In the genomic region with DNA sequence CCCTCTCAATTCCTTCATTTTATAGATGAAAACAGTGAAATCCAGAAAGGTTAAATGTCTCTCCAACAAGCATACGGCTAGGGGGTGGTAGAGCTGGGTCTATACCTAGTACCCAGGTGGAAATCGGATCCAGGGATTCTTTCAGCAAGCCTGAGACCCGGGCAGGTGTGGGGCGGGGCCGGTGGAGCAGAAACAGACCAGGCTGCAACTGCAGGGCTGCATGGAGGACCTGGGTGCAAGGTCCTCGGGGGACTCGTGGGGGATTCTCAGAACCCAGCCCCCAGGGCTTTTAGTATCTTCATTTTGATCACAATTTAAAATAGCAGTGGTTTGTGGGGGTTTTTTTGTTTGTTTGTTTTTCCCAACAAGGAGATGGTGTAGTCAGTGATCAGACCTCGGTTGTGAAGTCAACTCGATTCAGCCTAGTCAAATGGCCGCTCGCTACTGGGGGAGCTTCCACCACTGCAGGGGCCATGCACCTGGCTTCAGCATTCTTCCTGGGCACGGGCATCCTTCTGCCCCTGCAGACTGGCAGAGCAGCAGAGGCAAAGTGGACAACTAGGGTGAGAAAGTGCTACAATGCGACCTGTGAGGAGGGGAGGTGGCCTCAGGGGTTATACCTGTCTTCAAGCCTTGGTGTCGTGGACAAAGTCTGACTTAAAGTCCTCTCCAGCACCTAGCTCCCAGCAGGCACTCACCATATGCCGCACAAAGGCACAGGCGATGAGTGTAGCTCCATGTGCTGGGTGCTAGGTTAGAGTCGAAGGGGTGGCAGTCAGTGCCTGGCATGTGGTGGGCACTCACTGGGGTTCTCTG, we compare ENCODE assay signal across 32 cellular contexts. TPM values are rescaled to one million over a fixed set of nuclear protein-coding genes. Genes with fewer than 3 reads are reported as not detected.
DNase-seq lines count a peak whose midpoint lies in the region; ATAC-seq and TF ChIP-seq lines count a peak whose summit lies in the region.
"Had no signal": no experiment of that assay in that cellular context is flagged by ENCODE, and none has a peak within 500 bp of the region (broad histone marks: within the 10 kb centered on the region; RNA-seq: fewer than 3 reads in every experiment).

No MANE protein-coding gene starts in this region.

- TF ChIP-seq CTCF in CD8-positive, alpha-beta T cell (IDR thresholded peaks at IDR 0.05), result no peak

- H3K27me3 Mint-ChIP-seq in CD8-positive, alpha-beta T cell (ENCODE audit: low read depth), result no peaks in the 10 kb centered on the region
- H3K27me3 Mint-ChIP-seq in naive thymus-derived CD4-positive, alpha-beta T cell, result no peaks in the 10 kb centered on the region
- peaks cover 3% of the 10 kb centered on the region for H3K27me3 Mint-ChIP-seq in activated CD4-positive, alpha-beta T cell treated with anti-CD3 and anti-CD28 coated beads, Interleukin-2, amount 10 ng/mL, durations not matched to agents 24 days and 14 days
- H3K27me3 Mint-ChIP-seq: central memory CD8-positive, alpha-beta T cell had no signal

- DNase-seq in NCI-H748 (lab: John Stamatoyannopoulos, UW; ENCODE audit: unreplicated experiment), result peak; percentile 15
- no peak for DNase-seq in NCI-H748 treated with DMSO at 0.1 percent for 48 hours (lab: John Stamatoyannopoulos, UW)
- DNase-seq in CD8-positive, alpha-beta T cell, result no peak
- DNase-seq in NCI-H526 treated with DMSO at 0.1 percent for 48 hours (lab: John Stamatoyannopoulos, UW), result peak; percentile 32
- DNase-seq in naive thymus-derived CD4-positive, alpha-beta T cell, result no peak
- no peak for DNase-seq in ecto neural progenitor cell (ENCODE audit: low spot score)
- DNase-seq in activated CD4-positive, alpha-beta T cell treated with anti-CD3 and anti-CD28 coated beads, Interleukin-2, amount 10 ng/mL, durations not matched to agents 24 days and 14 days, result no peak
- DNase-seq: activated CD4-positive, alpha-beta T cell treated with anti-CD3 and anti-CD28 coated beads, Interleukin-2, amount 50 U/mL, for 4 hours; activated CD4-positive, CD25-positive, alpha-beta regulatory T cell; activated effector memory CD4-positive, alpha-beta T cell treated with Interleukin-2 at 50 U/mL for 16 hours; activated naive CD8-positive, alpha-beta T cell treated with anti-CD3 and anti-CD28 coated beads, Interleukin-2, amount 10 ng/mL, durations not matched to agents 7 days and 5 days; AML-193; dermis blood vessel endothelial cell; DMS79 treated with DMSO at 0.1 percent for 48 hours; GF-D8; HCEC 1CT; islet precursor cell; Karpas-422; left ventricle myocardium inferior; naive thymus-derived CD8-positive, alpha-beta T cell; NCI-H1417 treated with DMSO at 0.1 percent for 48 hours; NCI-H2171 treated with DMSO at 0.1 percent for 48 hours; pancreas; right cardiac atrium; SIG-M5; spleen; SW 1271; transverse colon had no signal

- peak overlapping the region; percentile 11 for H3K4me3 Mint-ChIP-seq in CD8-positive, alpha-beta T cell
- peak overlapping the region in 4 of 10 donors; percentile 5 to 74 (median 44) for H3K4me3 Mint-ChIP-seq in naive thymus-derived CD4-positive, alpha-beta T cell
- no peak overlapping the region for H3K4me3 Mint-ChIP-seq in activated CD4-positive, alpha-beta T cell treated with anti-CD3 and anti-CD28 coated beads, Interleukin-2, amount 10 ng/mL, durations not matched to agents 24 days and 14 days
- H3K4me3 Mint-ChIP-seq: activated naive CD8-positive, alpha-beta T cell treated with anti-CD3 and anti-CD28 coated beads, Interleukin-2, amount 10 ng/mL, durations not matched to agents 7 days and 5 days had no signal

- H3K27ac Mint-ChIP-seq in CD8-positive, alpha-beta T cell, result no peak overlapping the region
- peak overlapping the region in 7 of 9 donors; percentile 19 to 63 (median 44) for H3K27ac Mint-ChIP-seq in naive thymus-derived CD4-positive, alpha-beta T cell
- H3K27ac Mint-ChIP-seq in activated CD4-positive, alpha-beta T cell treated with anti-CD3 and anti-CD28 coated beads, Interleukin-2, amount 10 ng/mL, durations not matched to agents 24 days and 14 days, result no peak overlapping the region
- H3K27ac Mint-ChIP-seq: activated naive CD8-positive, alpha-beta T cell treated with anti-CD3 and anti-CD28 coated beads, Interleukin-2, amount 10 ng/mL, durations not matched to agents 7 days and 5 days; mesothelial cell of epicardium had no signal

- H3K36me3 Mint-ChIP-seq in CD8-positive, alpha-beta T cell, result no peaks in the 10 kb centered on the region
- no peaks in the 10 kb centered on the region for H3K36me3 Mint-ChIP-seq in naive thymus-derived CD4-positive, alpha-beta T cell
- no peaks in the 10 kb centered on the region for H3K36me3 Mint-ChIP-seq in activated CD4-positive, alpha-beta T cell treated with anti-CD3 and anti-CD28 coated beads, Interleukin-2, amount 10 ng/mL, durations not matched to agents 24 days and 14 days (ENCODE audit: low read depth)
- H3K36me3 Mint-ChIP-seq: activated naive CD8-positive, alpha-beta T cell treated with anti-CD3 and anti-CD28 coated beads, Interleukin-2, amount 10 ng/mL, durations not matched to agents 7 days and 5 days; mesothelial cell of epicardium; naive thymus-derived CD8-positive, alpha-beta T cell had no signal

- no peaks in the 10 kb centered on the region for H3K36me3 ChIP-seq in CD8-positive, alpha-beta T cell (ENCODE audit: insufficient read depth, low read length)
- no peaks in the 10 kb centered on the region for H3K36me3 ChIP-seq in naive thymus-derived CD4-positive, alpha-beta T cell (ENCODE audit: control insufficient read depth in 2 of 3, insufficient read depth in 3 of 3, low read length in 3 of 3)
- H3K36me3 ChIP-seq: left ventricle myocardium inferior, pancreas, spleen, transverse colon had no signal

- intact Hi-C loops in CD8-positive, alpha-beta T cell (cut with DNase I, micrococcal nuclease), result loop anchor here in 1 of 2 experiments (10.0 kb wide), 1 partner anchor 349 kb away; no protein-coding TSS in a partner anchor
- intact Hi-C loops in naive thymus-derived CD4-positive, alpha-beta T cell (cut with micrococcal nuclease), result loop anchor here in 1 of 2 donors (5.0 kb wide), 1 partner anchor 127 kb away; no protein-coding TSS in a partner anchor
- intact Hi-C loops in activated CD4-positive, alpha-beta T cell treated with anti-CD3 and anti-CD28 coated beads, Interleukin-2, amount 10 ng/mL, durations not matched to agents 24 days and 14 days (cut with micrococcal nuclease), result no loop called here

- H3K4me1 ChIP-seq in CD8-positive, alpha-beta T cell (ENCODE audit: insufficient read depth, low read length), result peaks cover 11% of the 10 kb centered on the region
- peaks cover 4 to 11% of the 10 kb centered on the region in 2 donors for H3K4me1 ChIP-seq in naive thymus-derived CD4-positive, alpha-beta T cell (ENCODE audit: control insufficient read depth in 2 of 2, insufficient read depth in 2 of 2, low read length in 2 of 2)

- H3K9me3 Mint-ChIP-seq in CD8-positive, alpha-beta T cell, result no peaks in the 10 kb centered on the region
- H3K9me3 Mint-ChIP-seq in naive thymus-derived CD4-positive, alpha-beta T cell, result no peaks in the 10 kb centered on the region
- no peaks in the 10 kb centered on the region for H3K9me3 Mint-ChIP-seq in activated CD4-positive, alpha-beta T cell treated with anti-CD3 and anti-CD28 coated beads, Interleukin-2, amount 10 ng/mL, durations not matched to agents 24 days and 14 days
- H3K9me3 Mint-ChIP-seq: activated naive CD8-positive, alpha-beta T cell treated with anti-CD3 and anti-CD28 coated beads, Interleukin-2, amount 10 ng/mL, durations not matched to agents 7 days and 5 days; central memory CD8-positive, alpha-beta T cell; mesothelial cell of epicardium; naive thymus-derived CD8-positive, alpha-beta T cell had no signal

- H3K27me3 ChIP-seq in CD8-positive, alpha-beta T cell (ENCODE audit: insufficient read depth, low read length), result no peaks in the 10 kb centered on the region
- H3K27me3 ChIP-seq in naive thymus-derived CD4-positive, alpha-beta T cell (ENCODE audit: control insufficient read depth in 2 of 2, insufficient read depth in 2 of 2, low read length in 2 of 2), result no peaks in the 10 kb centered on the region
- H3K27me3 ChIP-seq: pancreas, spleen, transverse colon had no signal

- H3K27ac ChIP-seq in CD8-positive, alpha-beta T cell (ENCODE audit: low read depth, low read length), result no peak overlapping the region
- no peak overlapping the region for H3K27ac ChIP-seq in naive thymus-derived CD4-positive, alpha-beta T cell (ENCODE audit: low read depth, low read length)
- H3K27ac ChIP-seq: left ventricle myocardium inferior, pancreas, spleen had no signal

- CTCF ChIA-PET in CD8-positive, alpha-beta T cell (lab: Charles Lee), result interaction anchor here (1.2 to 4.1 kb wide), 4 partner anchors 112 to 458 kb away, joined by 3 to 49 read pairs (median 8); partner anchors contain the start of genes DCAF17, METTL8 and TLK1
- CTCF ChIA-PET in naive thymus-derived CD4-positive, alpha-beta T cell (lab: Charles Lee), result interaction anchor here (0.7 to 5.6 kb wide), 10 partner anchors 47 to 442 kb away, joined by 3 to 56 read pairs (median 4); partner anchors contain the start of gene GORASP2

- no peaks in the 10 kb centered on the region for H3K9me3 ChIP-seq in CD8-positive, alpha-beta T cell (ENCODE audit: low read length)
- no peaks in the 10 kb centered on the region for H3K9me3 ChIP-seq in naive thymus-derived CD4-positive, alpha-beta T cell (ENCODE audit: control insufficient read depth in 2 of 3, low read length in 3 of 3)
- H3K9me3 ChIP-seq: A549, left ventricle myocardium inferior, pancreas, spleen, transverse colon had no signal

- peaks cover 7% of the 10 kb centered on the region for H3K4me1 Mint-ChIP-seq in CD8-positive, alpha-beta T cell (ENCODE audit: low read depth)
- H3K4me1 Mint-ChIP-seq in naive thymus-derived CD4-positive, alpha-beta T cell, result peaks cover 5 to 20% (median 10%) of the 10 kb centered on the region in 7 donors
- peaks cover 10% of the 10 kb centered on the region for H3K4me1 Mint-ChIP-seq in activated CD4-positive, alpha-beta T cell treated with anti-CD3 and anti-CD28 coated beads, Interleukin-2, amount 10 ng/mL, durations not matched to agents 24 days and 14 days

- POLR2A ChIA-PET in CD8-positive, alpha-beta T cell (lab: Charles Lee), result interaction anchor here (1.5 to 2.6 kb wide), 2 partner anchors 184 to 458 kb away, joined by 3 to 9 read pairs; partner anchors contain the start of gene METTL8
- POLR2A ChIA-PET in naive thymus-derived CD4-positive, alpha-beta T cell (lab: Charles Lee), result interaction anchor here (0.9 to 3.8 kb wide), 6 partner anchors 33 to 458 kb away, joined by 3 to 32 read pairs (median 8); partner anchors contain the start of genes DCAF17 and METTL8

- no peak for ATAC-seq in CD8-positive, alpha-beta T cell
- no peak for ATAC-seq in naive thymus-derived CD4-positive, alpha-beta T cell
- no peak for ATAC-seq in HG03045 (IDR thresholded peaks at IDR 0.05; ENCODE audit: unreplicated experiment)
- ATAC-seq: A549; naive thymus-derived CD8-positive, alpha-beta T cell; pancreas; right cardiac atrium had no signal

- H3K4me3 ChIP-seq in CD8-positive, alpha-beta T cell (ENCODE audit: low read depth, low read length), result no peak overlapping the region
- no peak overlapping the region for H3K4me3 ChIP-seq in naive thymus-derived CD4-positive, alpha-beta T cell (ENCODE audit: low read length)
- H3K4me3 ChIP-seq: A549, left ventricle myocardium inferior, pancreas, spleen had no signal

RNA-seq across cellular contexts. Expression of gene GORASP2, which starts 46.3 kb away (rescaled TPM):
- 100 to 1,000 TPM; 111 to 112 TPM for total RNA-seq in CD8-positive, alpha-beta T cell
- total RNA-seq in naive thymus-derived CD4-positive, alpha-beta T cell, result 10 to 100 TPM; 65.2 to 79.2 (median 73.2) TPM
- 100 to 1,000 TPM in 1 of 2 donors, 10 to 100 TPM in 1; 93.5 to 104 TPM for polyA plus RNA-seq in naive thymus-derived CD4-positive, alpha-beta T cell
- total RNA-seq in activated CD4-positive, alpha-beta T cell treated with anti-CD3 and anti-CD28 coated beads, Interleukin-2, amount 10 ng/mL, durations not matched to agents 24 days and 14 days, result 93.0 and 96.7 TPM in 2 replicates

Comparison
In these comparisons a context has a peak if more than half of its experiments do, and no peak if none do; other contexts are left out.
1. DNase-seq: peak in NCI-H748 (single experiment) and NCI-H526 treated with DMSO at 0.1 percent for 48 hours (single experiment); none in NCI-H748 treated with DMSO at 0.1 percent for 48 hours (single experiment), CD8-positive, alpha-beta T cell (0 of 7), naive thymus-derived CD4-positive, alpha-beta T cell (0 of 9), ecto neural progenitor cell (single experiment) and activated CD4-positive, alpha-beta T cell treated with anti-CD3 and anti-CD28 coated beads, Interleukin-2, amount 10 ng/mL, durations not matched to agents 24 days and 14 days (single experiment).
2. H3K27ac Mint-ChIP-seq: peak in naive thymus-derived CD4-positive, alpha-beta T cell (7 of 9); none in CD8-positive, alpha-beta T cell (single experiment) and activated CD4-positive, alpha-beta T cell treated with anti-CD3 and anti-CD28 coated beads, Interleukin-2, amount 10 ng/mL, durations not matched to agents 24 days and 14 days (single experiment).